ENCODE assay signal across 13 cellular contexts in the genomic region with DNA sequence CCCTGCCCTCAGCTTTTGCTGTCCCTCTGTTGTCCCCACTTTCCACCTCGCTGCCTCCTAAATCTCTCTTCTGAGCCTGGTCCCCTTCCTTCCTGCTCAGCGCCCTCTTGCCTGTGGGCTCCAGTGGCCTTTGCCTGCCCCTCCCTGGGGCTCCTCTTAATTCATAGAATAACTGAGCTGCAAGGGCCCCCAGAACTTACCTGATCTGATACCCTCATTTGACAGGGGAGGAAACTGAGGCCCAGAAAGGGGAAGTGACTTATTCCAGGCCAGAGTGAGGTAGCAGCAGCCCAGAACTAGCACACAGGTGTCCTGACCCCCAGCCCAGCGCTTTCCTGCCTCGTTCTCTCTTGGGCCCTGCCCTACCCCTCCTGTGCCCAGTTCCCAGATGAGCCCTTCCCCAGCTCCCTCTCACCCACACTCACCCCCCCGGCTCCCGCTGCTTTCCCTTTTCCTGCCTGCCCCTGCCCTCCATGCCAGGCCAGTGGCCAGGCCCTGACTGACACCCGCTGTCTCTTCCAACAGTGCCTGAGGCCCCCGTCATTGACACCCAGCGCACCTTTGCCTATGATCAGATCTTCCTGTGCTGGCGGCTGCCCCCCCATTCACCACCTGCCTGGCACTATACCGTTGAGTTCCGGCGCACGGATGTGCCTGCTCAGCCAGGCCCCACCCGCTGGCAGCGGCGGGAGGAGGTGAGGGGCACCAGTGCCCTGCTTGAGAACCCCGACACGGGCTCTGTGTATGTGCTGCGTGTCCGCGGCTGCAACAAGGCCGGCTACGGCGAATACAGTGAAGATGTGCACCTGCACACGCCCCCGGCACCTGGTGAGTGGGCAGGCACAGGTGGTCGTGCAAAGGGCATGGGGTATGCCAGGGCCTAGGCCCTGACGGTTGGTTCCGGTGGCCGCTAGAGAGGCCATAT. TPM values are rescaled to one million over a fixed set of nuclear protein-coding genes. Genes with fewer than 3 reads are reported as not detected.
DNase-seq lines count a peak whose midpoint lies in the region; ATAC-seq and TF ChIP-seq lines count a peak whose summit lies in the region.
"Had no signal": no experiment of that assay in that cellular context is flagged by ENCODE, and none has a peak within 500 bp of the region (broad histone marks: within the 10 kb centered on the region; RNA-seq: fewer than 3 reads in every experiment).

No MANE protein-coding gene starts in this region.

- no peak for TF ChIP-seq POLR2A in spleen (IDR thresholded peaks at IDR 0.05)

- H3K36me3 ChIP-seq in HEK293 (ENCODE audit: control insufficient read depth in 2 of 2, insufficient read depth in 1 of 2, low read length in 2 of 2): no peaks in the 10 kb centered on the region
- no peaks in the 10 kb centered on the region for H3K36me3 ChIP-seq in colonic mucosa
- H3K36me3 ChIP-seq in spleen: peaks cover 0 to 23% (median 0%) of the 10 kb centered on the region in 6 donors
- H3K36me3 ChIP-seq: breast epithelium had no signal

- H3K27me3 ChIP-seq in colonic mucosa (no peaks in the 10 kb centered on the region), spleen (replicated peaks in 1 of 7) (peaks cover 0 to 15% (median 7%) of the 10 kb centered on the region in 7 donors)
- H3K27me3 ChIP-seq: breast epithelium had no signal

- DNase-seq in colonic mucosa (peak; percentile 19), spleen (peak; percentile 72), left colon (no peak)
- DNase-seq: activated CD4-positive, alpha-beta T cell treated with anti-CD3 and anti-CD28 coated beads, Interleukin-2, amount 10 ng/mL, durations not matched to agents 7 days and 5 days; activated gamma-delta T cell; CD8-positive, alpha-beta T cell; GDM1; kidney glomerular epithelial cell; NCI-H226; SW 1271 had no signal

- H3K9ac ChIP-seq in colonic mucosa (ENCODE audit: low read depth in 2 of 2, low read length in 2 of 2): no peak overlapping the region

- CTCF ChIA-PET in HEK293 (lab: Yijun Ruan, JAX): interaction anchor here (1.0 to 4.3 kb wide), 2 partner anchors 14 to 94 kb away, joined by 4 to 49 read pairs; no protein-coding TSS in a partner anchor

- TF ChIP-seq CTCF in HEK293 (tag by site-specific recombination; IDR thresholded peaks at IDR 0.05) (no peak), colonic mucosa (IDR thresholded peaks at IDR 0.05) (no peak), spleen (IDR thresholded peaks at IDR 0.05 in 8 of 11, conservative IDR thresholded peaks at IDR 0.05 in 3 of 11) (no peak)

- H3K4me1 ChIP-seq in HEK293 (ENCODE audit: control insufficient read depth, insufficient read depth, low read length) (no peaks in the 10 kb centered on the region), colonic mucosa (peaks cover 6% of the 10 kb centered on the region), spleen (peaks cover 5 to 63% (median 34%) of the 10 kb centered on the region in 6 donors)

- H3K9me3 ChIP-seq in HEK293 (ENCODE audit: control insufficient read depth, insufficient read depth, low read depth, low read length) (no peaks in the 10 kb centered on the region), colonic mucosa (no peaks in the 10 kb centered on the region), spleen (no peaks in the 10 kb centered on the region)
- H3K9me3 ChIP-seq: breast epithelium had no signal

- POLR2A ChIA-PET in HEK293 (lab: Yijun Ruan, JAX): interaction anchor here (1.5 kb wide), 1 partner anchor 14 kb away, joined by 4 read pairs; no protein-coding TSS in a partner anchor

- intact Hi-C loops in colonic mucosa (cut with DNase I) (no loop called here), spleen (cut with DNase I; ENCODE audit: low total_unique reads) (loop anchor here (10.0 kb wide), 1 partner anchor 45 kb away; no protein-coding TSS in a partner anchor), left colon (cut with DNase I, micrococcal nuclease) (no loop called here)

- no peak overlapping the region for H3K4me3 ChIP-seq in HEK293 (ENCODE audit: low read depth, low read length)
- no peak overlapping the region for H3K4me3 ChIP-seq in colonic mucosa
- no peak overlapping the region for H3K4me3 ChIP-seq in spleen

- 91 to 95% (median 92%) methylated on average over 31 of the region's 31 CpGs for WGBS in spleen, 5 donors

- H3K27ac ChIP-seq in HEK293 (ENCODE audit: extremely low read depth, low read depth, low read length) (no peak overlapping the region), colonic mucosa (no peak overlapping the region), spleen (peak overlapping the region in 3 of 8 donors; percentile 50 to 69 (median 60))

- ATAC-seq in left colon: no peak
- no peak for ATAC-seq in HG03432 (IDR thresholded peaks at IDR 0.05; ENCODE audit: unreplicated experiment)
- ATAC-seq: CD8-positive, alpha-beta T cell had no signal

TF ChIP-seq in HEK293, 187 proteins besides CTCF, POLR2A, EP300 and RAD21:
- no peak for TF ChIP-seq BCL6B (tag by site-specific recombination; IDR thresholded peaks at IDR 0.05)
- peak; percentile 65 for TF ChIP-seq ZNF623 (tag by site-specific recombination; IDR thresholded peaks at IDR 0.05)
- TF ChIP-seq ZNF2 (tag by site-specific recombination; IDR thresholded peaks at IDR 0.05): no peak
- TF ChIP-seq PRDM1 (tag by site-specific recombination; IDR thresholded peaks at IDR 0.05): no peak

RNA-seq across cellular contexts. Expression of gene TRIM46, which starts 5.7 kb away (rescaled TPM):
- total RNA-seq in colonic mucosa: under 1 TPM; 0.10 to 0.19 TPM
- total RNA-seq in spleen: 1 to 10 TPM in 6 of 7 donors, under 1 TPM in 1; 0.83 to 3.6 (median 1.6) TPM
- polyA plus RNA-seq in spleen: under 1 TPM; 0.35 to 0.77 (median 0.46) TPM
- total RNA-seq in left colon: under 1 TPM; 0.28 to 0.52 TPM

RNA-seq across cellular contexts. Expression of gene KRTCAP2, which starts 6.3 kb away (rescaled TPM):
- total RNA-seq in colonic mucosa: 100 to 1,000 TPM; 140 to 172 TPM
- total RNA-seq in spleen: 100 to 1,000 TPM; 113 to 154 (median 136) TPM
- 100 to 1,000 TPM; 193 to 203 (median 200) TPM for polyA plus RNA-seq in spleen
- 100 to 1,000 TPM; 143 to 164 TPM for total RNA-seq in left colon

RNA-seq across cellular contexts. Expression of gene THBS3, which starts 28.3 kb away (rescaled TPM):
- total RNA-seq in colonic mucosa (10 to 100 TPM; 12.2 to 16.0 TPM), spleen (10 to 100 TPM; 14.3 to 22.6 (median 20.5) TPM), left colon (10 to 100 TPM; 20.0 to 20.9 TPM)
- 10 to 100 TPM; 10.2 to 31.2 (median 27.7) TPM for polyA plus RNA-seq in spleen

RNA-seq across cellular contexts. Expression of gene MTX1, which starts 29.1 kb away (rescaled TPM):
- total RNA-seq in colonic mucosa: 10 to 100 TPM; 37.5 to 55.8 TPM
- 10 to 100 TPM; 28.2 to 40.9 (median 33.2) TPM for total RNA-seq in spleen
- 10 to 100 TPM; 43.7 to 48.4 (median 44.5) TPM for polyA plus RNA-seq in spleen
- total RNA-seq in left colon: 10 to 100 TPM; 36.3 to 46.4 TPM

RNA-seq across cellular contexts. Expression of gene DPM3, which starts 39.0 kb away (rescaled TPM):
- total RNA-seq in colonic mucosa (100 to 1,000 TPM; 149 to 182 TPM), spleen (10 to 100 TPM; 25.0 to 62.4 (median 49.9) TPM), left colon (100 to 1,000 TPM in 1 of 2 donors, 10 to 100 TPM in 1; 93.9 to 131 TPM)
- 100 to 1,000 TPM; 205 to 262 (median 229) TPM for polyA plus RNA-seq in spleen

Comparison
In these comparisons a context has a peak if more than half of its experiments do, and no peak if none do; other contexts are left out.
1. DNase-seq: peak in colonic mucosa (single experiment) and spleen (single experiment); none in left colon (0 of 2).